In the genomic region with DNA sequence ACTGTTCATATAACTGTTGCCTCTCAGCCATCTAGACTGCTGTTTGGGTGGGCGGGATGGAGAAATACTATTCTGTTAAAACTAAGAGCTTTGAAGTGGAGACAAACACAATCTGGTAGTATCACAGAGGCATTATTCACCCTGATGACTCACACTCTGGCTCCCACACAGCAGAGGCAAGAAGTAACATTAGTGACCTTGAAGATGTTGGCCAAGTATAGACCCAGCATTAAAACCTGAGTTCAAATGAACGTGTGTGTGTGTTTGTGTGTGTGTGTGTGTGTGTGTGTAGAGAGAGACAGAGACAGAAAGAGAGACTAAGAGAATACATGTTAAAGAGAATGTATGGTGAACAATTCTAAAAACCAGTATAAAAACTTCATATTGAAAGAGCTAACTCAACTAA, we compare ENCODE assay signal across 8 cellular contexts. TPM values are rescaled to one million over a fixed set of nuclear protein-coding genes. Genes with fewer than 3 reads are reported as not detected.
DNase-seq lines count a peak whose midpoint lies in the region; ATAC-seq lines count a peak whose summit lies in the region.

No MANE protein-coding gene starts in this region.

- H3K27ac Mint-ChIP-seq in activated CD4-positive, alpha-beta T cell treated with anti-CD3 and anti-CD28 coated beads, Interleukin-2, amount 10 ng/mL, durations not matched to agents 24 days and 14 days = peak overlapping the region; percentile 99
- H3K27ac Mint-ChIP-seq in effector memory CD8-positive, alpha-beta T cell = peak overlapping the region; percentile 92 to 95

- H3K27me3 ChIP-seq in aorta (ENCODE audit: control insufficient read depth in 1 of 2, insufficient read depth in 2 of 2, low read length in 1 of 2) = no peaks in the 10 kb centered on the region

- no peaks in the 10 kb centered on the region for H3K9me3 ChIP-seq in aorta (ENCODE audit: control insufficient read depth, low read length)

- H3K4me3 Mint-ChIP-seq in activated CD4-positive, alpha-beta T cell treated with anti-CD3 and anti-CD28 coated beads, Interleukin-2, amount 10 ng/mL, durations not matched to agents 24 days and 14 days = peak overlapping the region; percentile 82
- H3K4me3 Mint-ChIP-seq in effector memory CD8-positive, alpha-beta T cell = peak overlapping the region; percentile 74 to 88

- H3K4me1 Mint-ChIP-seq in activated CD4-positive, alpha-beta T cell treated with anti-CD3 and anti-CD28 coated beads, Interleukin-2, amount 10 ng/mL, durations not matched to agents 24 days and 14 days = peaks cover 75% of the 10 kb centered on the region
- H3K4me1 Mint-ChIP-seq in effector memory CD8-positive, alpha-beta T cell (ENCODE audit: low read depth in 2 of 2) = peaks cover 37 to 51% of the 10 kb centered on the region in 2 donors

- intact Hi-C loops in activated CD4-positive, alpha-beta T cell treated with anti-CD3 and anti-CD28 coated beads, Interleukin-2, amount 10 ng/mL, durations not matched to agents 24 days and 14 days (cut with micrococcal nuclease) = loop anchor here (1.0 to 10.0 kb wide), 11 partner anchors 60 to 1814 kb away; a partner anchor contains a TSS
- intact Hi-C loops in aorta (cut with DNase I) = no loop called here

- DNase-seq in AG08395 (ENCODE audit: low spot score) (peak; percentile 74), aorta (no peak)
- DNase-seq in activated CD4-positive, alpha-beta T cell treated with anti-CD3 and anti-CD28 coated beads, Interleukin-2, amount 10 ng/mL, durations not matched to agents 24 days and 14 days = peak; percentile 85
- DNase-seq in effector memory CD8-positive, alpha-beta T cell = no peak
- peak in 3 of 4 experiments; percentile 45 to 58 (median 52) for DNase-seq in stimulated activated CD4-positive, alpha-beta T cell treated with anti-CD3 and anti-CD28 coated beads, Interleukin-1b, Interleukin-23, amount 100 ng/mL, for 24 hours (ENCODE audit: low read depth in 4 of 4, low spot score in 1 of 4)

- no peak overlapping the region for H3K27ac ChIP-seq in aorta (ENCODE audit: low read depth in 1 of 2, low read length in 2 of 2)

- no peaks in the 10 kb centered on the region for H3K36me3 ChIP-seq in aorta (ENCODE audit: control insufficient read depth in 1 of 2, insufficient read depth in 2 of 2, low read length in 1 of 2)

- H3K9me3 Mint-ChIP-seq in activated CD4-positive, alpha-beta T cell treated with anti-CD3 and anti-CD28 coated beads, Interleukin-2, amount 10 ng/mL, durations not matched to agents 24 days and 14 days = peaks cover 3% of the 10 kb centered on the region
- peaks cover 1 to 6% of the 10 kb centered on the region in 2 donors for H3K9me3 Mint-ChIP-seq in effector memory CD8-positive, alpha-beta T cell

- peaks cover 2% of the 10 kb centered on the region for H3K36me3 Mint-ChIP-seq in activated CD4-positive, alpha-beta T cell treated with anti-CD3 and anti-CD28 coated beads, Interleukin-2, amount 10 ng/mL, durations not matched to agents 24 days and 14 days (ENCODE audit: low read depth)
- H3K36me3 Mint-ChIP-seq in effector memory CD8-positive, alpha-beta T cell (ENCODE audit: insufficient read depth) = no peaks in the 10 kb centered on the region

- H3K27me3 Mint-ChIP-seq in activated CD4-positive, alpha-beta T cell treated with anti-CD3 and anti-CD28 coated beads, Interleukin-2, amount 10 ng/mL, durations not matched to agents 24 days and 14 days = no peaks in the 10 kb centered on the region
- no peaks in the 10 kb centered on the region for H3K27me3 Mint-ChIP-seq in effector memory CD8-positive, alpha-beta T cell

- 40 to 50% methylated on average over 2 of the region's 2 CpGs for WGBS in aorta, 2 donors

- H3K4me3 ChIP-seq in aorta (ENCODE audit: low read length in 2 of 2) = no peak overlapping the region

- H3K4me1 ChIP-seq in aorta (ENCODE audit: control insufficient read depth in 1 of 2, insufficient read depth in 2 of 2, low read length in 2 of 2) = no peaks in the 10 kb centered on the region

- peak; percentile 46 for ATAC-seq in HG03442 (IDR thresholded peaks at IDR 0.05; ENCODE audit: unreplicated experiment)
- ATAC-seq in effector memory CD8-positive, alpha-beta T cell (replicated peaks) = peak; percentile 69
- no peak for ATAC-seq in aorta (ENCODE audit: low FRiP score)
- no peak for ATAC-seq in HG02588 (IDR thresholded peaks at IDR 0.05; ENCODE audit: unreplicated experiment)
- no peak for ATAC-seq in GM19324 (IDR thresholded peaks at IDR 0.05; ENCODE audit: low FRiP score, unreplicated experiment)

RNA-seq across cellular contexts. Expression of a gene that starts 22.5 kb away (rescaled TPM):
- total RNA-seq in activated CD4-positive, alpha-beta T cell treated with anti-CD3 and anti-CD28 coated beads, Interleukin-2, amount 10 ng/mL, durations not matched to agents 24 days and 14 days = 45.5 and 50.7 TPM in 2 replicates
- 10 to 100 TPM; 47.8 to 53.4 TPM for total RNA-seq in aorta
- polyA plus RNA-seq in aorta = 10 to 100 TPM in 1 of 2 donors, 1 to 10 TPM in 1; 9.5 to 19.9 TPM

Comparison
In these comparisons a context has a peak if more than half of its experiments do, and no peak if none do; other contexts are left out.
1. DNase-seq: peak in AG08395 (single experiment), activated CD4-positive, alpha-beta T cell treated with anti-CD3 and anti-CD28 coated beads, Interleukin-2, amount 10 ng/mL, durations not matched to agents 24 days and 14 days (single experiment) and stimulated activated CD4-positive, alpha-beta T cell treated with anti-CD3 and anti-CD28 coated beads, Interleukin-1b, Interleukin-23, amount 100 ng/mL, for 24 hours (3 of 4); none in effector memory CD8-positive, alpha-beta T cell (0 of 3) and aorta (0 of 2).
2. ATAC-seq: peak in HG03442 (single experiment) and effector memory CD8-positive, alpha-beta T cell (single experiment); none in aorta (single experiment), HG02588 (single experiment) and GM19324 (single experiment).